ENCODE assay signal across 8 cellular contexts in the genomic region with DNA sequence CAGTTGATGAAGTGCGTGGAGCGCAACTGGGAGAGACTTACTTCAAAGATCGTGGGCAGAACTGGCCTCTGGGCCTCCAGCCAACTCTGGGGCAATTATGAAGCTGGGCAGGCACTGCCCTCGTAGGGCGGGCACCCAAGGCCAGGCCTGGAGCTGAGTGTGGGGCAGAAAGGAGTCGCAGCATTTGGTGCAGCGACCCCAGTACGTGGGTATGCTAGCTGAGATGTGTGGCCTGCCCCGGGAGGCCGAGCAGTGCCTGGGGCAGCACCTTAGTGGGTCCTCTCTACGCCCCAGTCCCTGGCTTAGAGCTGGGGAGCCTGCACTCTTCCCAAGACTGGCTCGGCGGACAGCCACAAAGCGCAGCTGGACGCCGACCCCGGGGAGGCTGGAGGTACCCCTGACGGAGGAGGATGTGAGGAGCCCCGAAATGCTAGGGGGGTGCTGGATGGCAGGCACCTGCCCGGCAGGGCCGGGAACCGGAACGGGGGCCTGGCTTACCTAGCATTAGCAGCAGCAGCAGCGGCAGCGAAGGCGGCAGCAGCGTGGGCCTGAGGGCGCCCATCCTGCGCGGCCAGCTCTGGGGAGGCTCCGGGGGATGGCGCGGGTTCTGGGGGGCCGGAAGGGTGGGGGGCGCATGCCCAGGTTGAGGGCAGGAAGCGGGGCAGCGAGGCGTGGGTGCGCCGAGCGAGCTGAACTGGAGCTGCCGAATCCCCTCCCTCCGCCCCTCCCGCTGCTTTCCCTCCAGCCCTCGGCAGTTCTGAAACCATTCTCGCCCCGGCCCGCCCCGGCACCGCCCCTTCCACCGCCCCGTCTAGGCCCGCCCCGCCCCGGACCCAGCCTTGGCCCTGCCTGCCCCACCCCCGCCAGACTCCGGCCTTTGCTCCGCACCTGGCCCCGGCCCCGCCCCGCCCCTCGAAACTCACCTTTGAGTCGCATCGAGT. TPM values are rescaled to one million over a fixed set of nuclear protein-coding genes. Genes with fewer than 3 reads are reported as not detected.
DNase-seq lines count a peak whose midpoint lies in the region; TF ChIP-seq lines count a peak whose summit lies in the region.

A gene with protein sequence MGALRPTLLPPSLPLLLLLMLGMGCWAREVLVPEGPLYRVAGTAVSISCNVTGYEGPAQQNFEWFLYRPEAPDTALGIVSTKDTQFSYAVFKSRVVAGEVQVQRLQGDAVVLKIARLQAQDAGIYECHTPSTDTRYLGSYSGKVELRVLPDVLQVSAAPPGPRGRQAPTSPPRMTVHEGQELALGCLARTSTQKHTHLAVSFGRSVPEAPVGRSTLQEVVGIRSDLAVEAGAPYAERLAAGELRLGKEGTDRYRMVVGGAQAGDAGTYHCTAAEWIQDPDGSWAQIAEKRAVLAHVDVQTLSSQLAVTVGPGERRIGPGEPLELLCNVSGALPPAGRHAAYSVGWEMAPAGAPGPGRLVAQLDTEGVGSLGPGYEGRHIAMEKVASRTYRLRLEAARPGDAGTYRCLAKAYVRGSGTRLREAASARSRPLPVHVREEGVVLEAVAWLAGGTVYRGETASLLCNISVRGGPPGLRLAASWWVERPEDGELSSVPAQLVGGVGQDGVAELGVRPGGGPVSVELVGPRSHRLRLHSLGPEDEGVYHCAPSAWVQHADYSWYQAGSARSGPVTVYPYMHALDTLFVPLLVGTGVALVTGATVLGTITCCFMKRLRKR (minus strand): TSS at position 709 of the 941 bp plus-strand sequence. CDS start 147 bp downstream, at position 562.

- 0 out of 2 replicates have a peak, but pooled peaks cover 4% of the 10 kb centered on the region for H3F3A ChIP-seq in DOHH2 (ENCODE audit: control insufficient read depth, insufficient read depth)

- H3K4me2 ChIP-seq in DOHH2 (ENCODE audit: low read length) = peak within 1 kb of the TSS; percentile 99

- H3K4me1 ChIP-seq in DOHH2 (ENCODE audit: control insufficient read depth, low read length) = peaks cover 42% of the 10 kb centered on the region

- peak within 1 kb of the TSS; percentile 46 for H3K27ac ChIP-seq in DOHH2 (ENCODE audit: low read depth, low read length)

- no peaks in the 10 kb centered on the region for H3K27me3 ChIP-seq in DOHH2 (ENCODE audit: control insufficient read depth, low read length)
- no peaks in the 10 kb centered on the region; the same call in 1 of the 2 replicates for H3K27me3 ChIP-seq in H7 (ENCODE audit: control insufficient read depth, insufficient read depth, low read length)

- peaks cover 10% of the 10 kb centered on the region for H3K27me3 Mint-ChIP-seq in progenitor cell of endocrine pancreas

- H3K9me3 Mint-ChIP-seq in progenitor cell of endocrine pancreas (ENCODE audit: low read depth) = no peaks in the 10 kb centered on the region

- peak; percentile 98 for DNase-seq in H7
- peak; percentile 91 for DNase-seq in NAMALWA (ENCODE audit: low spot score)
- DNase-seq in T follicular helper cell (ENCODE audit: low read depth) = peak; percentile 91
- peak; percentile 85 for DNase-seq in activated naive CD8-positive, alpha-beta T cell treated with anti-CD3 and anti-CD28 coated beads, Interleukin-2, amount 50 U/mL, for 16 hours (ENCODE audit: low read depth, low spot score)
- peak; percentile 94 for DNase-seq in cardiac septum (ENCODE audit: low spot score)
- peak; percentile 90 for DNase-seq in progenitor cell of endocrine pancreas (ENCODE audit: low spot score, unreplicated experiment)
- peak; percentile 96 for DNase-seq in ureter (ENCODE audit: low spot score)

- H3K4me1 Mint-ChIP-seq in progenitor cell of endocrine pancreas (ENCODE audit: low read depth) = peaks cover 19% of the 10 kb centered on the region

- peaks cover 28% of the 10 kb centered on the region for H3K79me2 ChIP-seq in DOHH2 (ENCODE audit: control insufficient read depth, low read length)

- intact Hi-C loops in cardiac septum (cut with DNase I) = no loop called here

- H3K4me3 Mint-ChIP-seq in progenitor cell of endocrine pancreas (ENCODE audit: low read depth) = peak within 1 kb of the TSS; percentile 79

- no peak for TF ChIP-seq CTCF in DOHH2 (IDR thresholded peaks at IDR 0.05; ENCODE audit: low read depth, low read length, poor library complexity, severe bottlenecking)
- no peak for TF ChIP-seq CTCF in progenitor cell of endocrine pancreas (IDR thresholded peaks at IDR 0.05; ENCODE audit: unreplicated experiment)

- no peaks in the 10 kb centered on the region for H3K9me3 ChIP-seq in DOHH2 (ENCODE audit: control insufficient read depth, insufficient read depth, low read length)

- peaks cover 14% of the 10 kb centered on the region; the same call in 1 of the 2 replicates for H3K36me3 ChIP-seq in DOHH2 (ENCODE audit: control insufficient read depth, low read length)
- peaks cover 4% of the 10 kb centered on the region; the same call in 1 of the 2 replicates for H3K36me3 ChIP-seq in H7 (replicated peaks; ENCODE audit: control insufficient read depth, insufficient read depth, low read length)

- peak within 1 kb of the TSS; percentile 83 for H3K4me3 ChIP-seq in DOHH2 (ENCODE audit: low read length)
- peak within 1 kb of the TSS; percentile 70 for H3K4me3 ChIP-seq in H7 (ENCODE audit: insufficient read depth, low read depth, low read length)

- peak within 1 kb of the TSS; percentile 95 for H3K27ac Mint-ChIP-seq in progenitor cell of endocrine pancreas

- H3K36me3 Mint-ChIP-seq in progenitor cell of endocrine pancreas (ENCODE audit: insufficient read depth) = no peaks in the 10 kb centered on the region

- no peaks in the 10 kb centered on the region for H3K9me2 ChIP-seq in DOHH2 (replicated peaks; ENCODE audit: control insufficient read depth, low read length)

- no peaks in the 10 kb centered on the region for H4K20me1 ChIP-seq in DOHH2 (ENCODE audit: control insufficient read depth, insufficient read depth, low read depth, low read length)

RNA-seq across cellular contexts. Expression of the gene that starts here (rescaled TPM):
- 89.5 and 92.6 TPM in 2 replicates for total RNA-seq in H7 (2014; rRNA removed; shearing (Covaris generic))
- total RNA-seq in cardiac septum = 29.7 TPM
- total RNA-seq in progenitor cell of endocrine pancreas = 39.4 and 40.0 TPM in 2 replicates
- total RNA-seq in ureter = 22.4 TPM

Comparison
In these comparisons a context has a peak if more than half of its experiments do, and no peak if none do; other contexts are left out.
1. Peak in every context shown above with its lines: DNase-seq, H3K4me3 ChIP-seq and H3K27ac ChIP-seq.